ENCODE assay signal across 11 cellular contexts in genomic region chr14:72699852-72700257, GRCh38.
DNase-seq lines count a peak whose midpoint lies in the region; ATAC-seq and TF ChIP-seq lines count a peak whose summit lies in the region.
"Had no signal": no experiment of that assay in that cellular context is flagged by ENCODE, and none has a peak within 500 bp of the region (broad histone marks: within the 10 kb centered on the region; RNA-seq: fewer than 3 reads in every experiment).

No MANE protein-coding gene starts in this region.

- H3K4me1 Mint-ChIP-seq in dendritic cell treated with granulocyte-macrophage colony-stimulating factor and Interleukin-4, amounts not matched to agents 40 ng/mL and 50 ng/mL, for 4 days (ENCODE audit: low read depth) = peaks cover 62% of the 10 kb centered on the region

- intact Hi-C loops in dendritic cell treated with granulocyte-macrophage colony-stimulating factor and Interleukin-4, amounts not matched to agents 40 ng/mL and 50 ng/mL, for 4 days (cut with micrococcal nuclease) = loop anchor here (10.0 kb wide), 3 partner anchors 155 to 195 kb away; partner anchors contain the start of gene DPF3
- intact Hi-C loops in mucosa of descending colon (cut with DNase I, micrococcal nuclease) = no loop called here

- H3K36me3 ChIP-seq in BLaER1 = no peaks in the 10 kb centered on the region
- no peaks in the 10 kb centered on the region for H3K36me3 ChIP-seq in mucosa of descending colon (ENCODE audit: low read depth)
- no peaks in the 10 kb centered on the region for H3K36me3 ChIP-seq in WERI-Rb-1

- H3K9ac ChIP-seq in BLaER1 = no peak overlapping the region

- H3K4me3 Mint-ChIP-seq in dendritic cell treated with granulocyte-macrophage colony-stimulating factor and Interleukin-4, amounts not matched to agents 40 ng/mL and 50 ng/mL, for 4 days = no peak overlapping the region

- H3K27me3 Mint-ChIP-seq in dendritic cell treated with granulocyte-macrophage colony-stimulating factor and Interleukin-4, amounts not matched to agents 40 ng/mL and 50 ng/mL, for 4 days = peaks cover 6% of the 10 kb centered on the region

- H3K9me3 ChIP-seq in BLaER1 = no peaks in the 10 kb centered on the region
- H3K9me3 ChIP-seq in mucosa of descending colon = no peaks in the 10 kb centered on the region
- no peaks in the 10 kb centered on the region for H3K9me3 ChIP-seq in WERI-Rb-1 (ENCODE audit: severe bottlenecking)

- H3K36me3 Mint-ChIP-seq in dendritic cell treated with granulocyte-macrophage colony-stimulating factor and Interleukin-4, amounts not matched to agents 40 ng/mL and 50 ng/mL, for 4 days (ENCODE audit: low read depth) = no peaks in the 10 kb centered on the region

- H4K20me1 ChIP-seq in BLaER1 = no peaks in the 10 kb centered on the region

- peak overlapping the region; percentile 70 for H3K27ac Mint-ChIP-seq in dendritic cell treated with granulocyte-macrophage colony-stimulating factor and Interleukin-4, amounts not matched to agents 40 ng/mL and 50 ng/mL, for 4 days

- H3K27me3 ChIP-seq in BLaER1 (no peaks in the 10 kb centered on the region), WERI-Rb-1 (ENCODE audit: insufficient read depth, low read depth, severe bottlenecking) (no peaks in the 10 kb centered on the region)

- H3K9me3 Mint-ChIP-seq in dendritic cell treated with granulocyte-macrophage colony-stimulating factor and Interleukin-4, amounts not matched to agents 40 ng/mL and 50 ng/mL, for 4 days = no peaks in the 10 kb centered on the region

- H3K4me2 ChIP-seq in BLaER1 = peak overlapping the region; percentile 11; the same call in 1 of the 2 replicates

- DNase-seq in NOMO-1 (lab: John Stamatoyannopoulos, UW; ENCODE audit: unreplicated experiment in 2 of 2) (peak; percentile 66 to 74), mucosa of descending colon (peak in 1 of 3 donors; percentile 9), WERI-Rb-1 (no peak), T1000 (lab: John Stamatoyannopoulos, UW) (no peak)
- DNase-seq: DMS79 treated with DMSO at 0.1 percent for 48 hours; effector memory CD4-positive, alpha-beta T cell; NCI-H774 had no signal

- TF ChIP-seq CTCF in mucosa of descending colon (IDR thresholded peaks at IDR 0.05) = no peak
- TF ChIP-seq CTCF in WERI-Rb-1 (IDR thresholded peaks at IDR 0.05; ENCODE audit: low read depth, low read length) = no peak

- H3K27ac ChIP-seq in BLaER1 (no peak overlapping the region), WERI-Rb-1 (no peak overlapping the region)

- H3K4me1 ChIP-seq in BLaER1 = peaks cover 9% of the 10 kb centered on the region
- no peaks in the 10 kb centered on the region for H3K4me1 ChIP-seq in mucosa of descending colon (ENCODE audit: low read depth)

- H3K4me3 ChIP-seq in BLaER1 (no peak overlapping the region), mucosa of descending colon (no peak overlapping the region), WERI-Rb-1 (ENCODE audit: low read depth, low read length) (no peak overlapping the region)

- ATAC-seq in mucosa of descending colon (peak; percentile 47), GM18909 (IDR thresholded peaks at IDR 0.05; ENCODE audit: poor library complexity, unreplicated experiment) (no peak)
- ATAC-seq in activated CD4-positive, CD25-positive, alpha-beta regulatory T cell treated with anti-CD3 and anti-CD28 coated beads, Interleukin-2, amount 50 U/mL, for 24 hours = no peak

Comparison
In these comparisons a context has a peak if more than half of its experiments do, and no peak if none do; other contexts are left out.
1. DNase-seq: peak in NOMO-1 (2 of 2); none in WERI-Rb-1 (single experiment) and T1000 (single experiment).